ENCODE assay signal across 9 cellular contexts in the genomic region with DNA sequence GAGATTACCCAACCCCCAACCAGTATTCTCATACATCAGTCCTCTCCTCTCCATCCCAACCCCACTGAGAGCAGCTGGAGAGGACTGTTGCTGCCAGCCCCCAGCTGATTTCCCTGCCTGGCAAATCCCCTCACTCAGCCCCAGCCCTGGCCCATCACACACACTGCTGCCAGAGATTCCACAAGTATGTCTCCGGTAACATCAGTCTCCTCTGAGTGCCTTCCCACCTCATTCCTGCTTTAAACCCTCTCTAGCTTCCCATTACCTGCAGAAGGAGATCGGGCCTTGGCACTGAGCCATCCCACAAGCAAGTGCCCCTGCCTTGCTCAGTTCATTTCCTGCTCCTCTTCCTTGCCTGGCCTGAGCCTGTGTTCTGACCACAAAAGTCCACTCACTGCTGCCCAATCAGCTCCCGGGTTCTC. TPM values are rescaled to one million over a fixed set of nuclear protein-coding genes. Genes with fewer than 3 reads are reported as not detected.
DNase-seq lines count a peak whose midpoint lies in the region; ATAC-seq and TF ChIP-seq lines count a peak whose summit lies in the region.
"Had no signal": no experiment of that assay in that cellular context is flagged by ENCODE, and none has a peak within 500 bp of the region (broad histone marks: within the 10 kb centered on the region; RNA-seq: fewer than 3 reads in every experiment).

No MANE protein-coding gene starts in this region.

- 45 to 58% (median 54%) methylated on average over 3 of the region's 3 CpGs for WGBS in spleen, 5 donors

- H3K27ac Mint-ChIP-seq in activated T-helper 2 cell treated with anti-CD3 and anti-CD28 coated beads, Interferon-gamma antibody, Interleukin-2, Interleukin-4, amounts not matched to agents 10 μg/mL and 5 μg/mL and 100 μg/mL, durations not matched to agents 14 hours and 24 hours and 36 hours, result no peak overlapping the region

- peaks cover 46% of the 10 kb centered on the region for H3K36me3 Mint-ChIP-seq in activated T-helper 2 cell treated with anti-CD3 and anti-CD28 coated beads, Interferon-gamma antibody, Interleukin-2, Interleukin-4, amounts not matched to agents 10 μg/mL and 5 μg/mL and 100 μg/mL, durations not matched to agents 14 hours and 24 hours and 36 hours (ENCODE audit: low read depth)

- peak overlapping the region; percentile 57 to 83 (median 72) for H3K27ac ChIP-seq in spleen
- H3K27ac ChIP-seq in WERI-Rb-1, result no peak overlapping the region
- H3K27ac ChIP-seq: SJSA1 had no signal

- TF ChIP-seq CTCF in spleen (IDR thresholded peaks at IDR 0.05 in 8 of 11, conservative IDR thresholded peaks at IDR 0.05 in 3 of 11) (no peak), WERI-Rb-1 (IDR thresholded peaks at IDR 0.05; ENCODE audit: low read depth, low read length) (no peak)

- H3K9me3 Mint-ChIP-seq in activated T-helper 2 cell treated with anti-CD3 and anti-CD28 coated beads, Interferon-gamma antibody, Interleukin-2, Interleukin-4, amounts not matched to agents 10 μg/mL and 5 μg/mL and 100 μg/mL, durations not matched to agents 14 hours and 24 hours and 36 hours, result no peaks in the 10 kb centered on the region

- DNase-seq in HCEC 1CT (peak; percentile 15), SW480 (ENCODE audit: low spot score) (peak; percentile 47), left cardiac atrium (no peak), spleen (no peak), dedifferentiated amniotic fluid mesenchymal stem cell (ENCODE audit: extremely low spot score) (no peak), WERI-Rb-1 (no peak)
- no peak for DNase-seq in activated CD4-positive, alpha-beta T cell treated with anti-CD3 and anti-CD28 coated beads for 48 hours
- no peak for DNase-seq in activated T-helper 2 cell treated with anti-CD3 and anti-CD28 coated beads, Interferon-gamma antibody, Interleukin-2, Interleukin-4, amounts not matched to agents 10 μg/mL and 5 μg/mL and 100 μg/mL, durations not matched to agents 14 hours and 24 hours and 36 hours (ENCODE audit: low spot score)

- no peaks in the 10 kb centered on the region for H3K27me3 Mint-ChIP-seq in activated T-helper 2 cell treated with anti-CD3 and anti-CD28 coated beads, Interferon-gamma antibody, Interleukin-2, Interleukin-4, amounts not matched to agents 10 μg/mL and 5 μg/mL and 100 μg/mL, durations not matched to agents 14 hours and 24 hours and 36 hours (ENCODE audit: low read depth)

- H3K4me3 Mint-ChIP-seq in activated T-helper 2 cell treated with anti-CD3 and anti-CD28 coated beads, Interferon-gamma antibody, Interleukin-2, Interleukin-4, amounts not matched to agents 10 μg/mL and 5 μg/mL and 100 μg/mL, durations not matched to agents 14 hours and 24 hours and 36 hours (ENCODE audit: low read depth), result no peak overlapping the region

- H3K4me1 ChIP-seq in spleen, result peaks cover 16 to 50% (median 30%) of the 10 kb centered on the region in 6 donors

- no peak for TF ChIP-seq POLR2A in spleen (IDR thresholded peaks at IDR 0.05)

- H3K36me3 ChIP-seq in spleen (peaks cover 0 to 70% (median 9%) of the 10 kb centered on the region in 6 donors), WERI-Rb-1 (no peaks in the 10 kb centered on the region; the same call in none of the 2 replicates)

- H3K4me1 Mint-ChIP-seq in activated T-helper 2 cell treated with anti-CD3 and anti-CD28 coated beads, Interferon-gamma antibody, Interleukin-2, Interleukin-4, amounts not matched to agents 10 μg/mL and 5 μg/mL and 100 μg/mL, durations not matched to agents 14 hours and 24 hours and 36 hours (ENCODE audit: low read depth), result peaks cover 12% of the 10 kb centered on the region

- H3K27me3 ChIP-seq in spleen (replicated peaks in 1 of 7) (no peaks in the 10 kb centered on the region), WERI-Rb-1 (ENCODE audit: insufficient read depth, low read depth, severe bottlenecking) (no peaks in the 10 kb centered on the region)
- H3K27me3 ChIP-seq: SJSA1 had no signal

- ATAC-seq in left cardiac atrium, result peak; percentile 33 to 39

- H3K4me3 ChIP-seq in spleen (no peak overlapping the region), WERI-Rb-1 (ENCODE audit: low read depth, low read length) (no peak overlapping the region)
- H3K4me3 ChIP-seq: SJSA1 had no signal

- intact Hi-C loops in left cardiac atrium (cut with DNase I), result no loop called here
- intact Hi-C loops in spleen (cut with DNase I; ENCODE audit: low total_unique reads), result no loop called here
- intact Hi-C loops in activated T-helper 2 cell treated with anti-CD3 and anti-CD28 coated beads, Interferon-gamma antibody, Interleukin-2, Interleukin-4, amounts not matched to agents 10 μg/mL and 5 μg/mL and 100 μg/mL, durations not matched to agents 14 hours and 24 hours and 36 hours (cut with micrococcal nuclease), result no loop called here

- H3K9me3 ChIP-seq in spleen (no peaks in the 10 kb centered on the region), WERI-Rb-1 (ENCODE audit: severe bottlenecking) (no peaks in the 10 kb centered on the region)
- H3K9me3 ChIP-seq: SJSA1 had no signal

RNA-seq across cellular contexts. Expression of a gene that starts 50.6 kb away (rescaled TPM):
- total RNA-seq in left cardiac atrium (10 to 100 TPM; 64.0 to 82.1 TPM), spleen (100 to 1,000 TPM; 118 to 223 (median 131) TPM)
- polyA plus RNA-seq in spleen, result 100 to 1,000 TPM in 1 of 3 donors, 10 to 100 TPM in 2; 72.4 to 115 (median 91.0) TPM
- total RNA-seq in activated T-helper 2 cell treated with anti-CD3 and anti-CD28 coated beads, Interferon-gamma antibody, Interleukin-2, Interleukin-4, amounts not matched to agents 10 μg/mL and 5 μg/mL and 100 μg/mL, durations not matched to agents 14 hours and 24 hours and 36 hours, result 114 TPM in 2 replicates

Comparison
In these comparisons a context has a peak if more than half of its experiments do, and no peak if none do; other contexts are left out.
1. DNase-seq: peak in HCEC 1CT (single experiment) and SW480 (single experiment); none in left cardiac atrium (single experiment), spleen (single experiment), activated CD4-positive, alpha-beta T cell treated with anti-CD3 and anti-CD28 coated beads for 48 hours (single experiment), dedifferentiated amniotic fluid mesenchymal stem cell (single experiment), WERI-Rb-1 (single experiment) and activated T-helper 2 cell treated with anti-CD3 and anti-CD28 coated beads, Interferon-gamma antibody, Interleukin-2, Interleukin-4, amounts not matched to agents 10 μg/mL and 5 μg/mL and 100 μg/mL, durations not matched to agents 14 hours and 24 hours and 36 hours (single experiment).